Comparison of ENCODE assay signal across 32 cellular contexts in the genomic region with DNA sequence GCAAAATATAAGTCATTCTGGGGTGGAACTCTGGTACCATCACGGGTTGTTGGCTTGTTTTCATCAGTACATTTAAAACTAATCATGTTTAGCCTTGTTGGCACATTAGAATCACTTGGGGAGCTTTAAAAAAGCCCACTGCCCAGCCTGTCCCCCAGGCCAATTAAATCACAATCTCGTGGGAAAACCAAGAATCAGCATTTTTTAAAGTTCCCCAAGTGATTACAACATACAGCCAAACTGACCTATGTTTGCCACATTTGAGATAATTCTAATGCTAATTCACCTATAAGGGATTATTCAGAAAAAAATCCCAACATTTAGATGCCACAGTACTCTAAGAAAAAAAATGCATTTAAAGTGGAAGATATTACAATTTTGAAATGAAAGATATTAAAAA.
"Had no signal": no experiment of that assay in that cellular context is flagged by ENCODE, and none has a peak within 500 bp of the region (broad histone marks: within the 10 kb centered on the region; RNA-seq: fewer than 3 reads in every experiment).

No MANE protein-coding gene starts in this region.

- ATAC-seq: activated CD4-positive, CD25-positive, alpha-beta regulatory T cell treated with anti-CD3 and anti-CD28 coated beads, Interleukin-2, amount 50 U/mL, for 24 hours; activated CD8-positive, alpha-beta memory T cell treated with anti-CD3 and anti-CD28 coated beads, Interleukin-2, amount 10 ng/mL, durations not matched to agents 7 days and 5 days; activated CD8-positive, alpha-beta T cell treated with anti-CD3 and anti-CD28 coated beads, Interleukin-2, amount 10 ng/mL, durations not matched to agents 7 days and 5 days; activated naive CD8-positive, alpha-beta T cell treated with anti-CD3 and anti-CD28 coated beads, Interleukin-2, amount 50 U/mL, for 24 hours; WTC11 had no signal

- FAIRE-seq: bronchial epithelial cell, TTC549 had no signal

- H3K27me3 ChIP-seq: ascending aorta, cardiac muscle cell had no signal

- H3K27ac ChIP-seq: ascending aorta, cardiac muscle cell, VCaP had no signal

- H3K4me3 ChIP-seq: ascending aorta, cardiac muscle cell had no signal

- H3K36me3 ChIP-seq: ascending aorta, cardiac muscle cell had no signal

- DNase-seq: activated CD4-positive, alpha-beta memory T cell treated with anti-CD3 and anti-CD28 coated beads, Interleukin-2, amount 10 ng/mL, durations not matched to agents 7 days and 5 days; activated CD4-positive, alpha-beta T cell treated with anti-CD3 and anti-CD28 coated beads for 1 hour; activated CD4-positive, alpha-beta T cell treated with anti-CD3 and anti-CD28 coated beads for 4 hours; activated CD4-positive, alpha-beta T cell treated with anti-CD3 and anti-CD28 coated beads, Interleukin-2, amount 10 ng/mL, durations not matched to agents 7 days and 5 days; activated CD4-positive, alpha-beta T cell treated with anti-CD3 and anti-CD28 coated beads, Interleukin-2, amount 50 U/mL, for 48 hours; activated CD4-positive, CD25-positive, alpha-beta regulatory T cell; activated CD8-positive, alpha-beta memory T cell treated with anti-CD3 and anti-CD28 coated beads for 24 hours; activated CD8-positive, alpha-beta memory T cell treated with anti-CD3 and anti-CD28 coated beads, Interleukin-2, amount 10 ng/mL, durations not matched to agents 7 days and 5 days; activated CD8-positive, alpha-beta memory T cell treated with anti-CD3 and anti-CD28 coated beads, Interleukin-2, amount 50 U/mL, for 48 hours; activated CD8-positive, alpha-beta T cell treated with anti-CD3 and anti-CD28 coated beads, Interleukin-2, amount 10 ng/mL, durations not matched to agents 7 days and 5 days; activated effector memory CD4-positive, alpha-beta T cell treated with Interleukin-2 at 50 U/mL for 16 hours; activated gamma-delta T cell; activated naive CD4-positive, alpha-beta T cell treated with anti-CD3 and anti-CD28 coated beads, Interleukin-2, amount 10 ng/mL, durations not matched to agents 7 days and 5 days; activated naive CD4-positive, alpha-beta T cell treated with Interleukin-2 at 50 U/mL for 16 hours; activated naive CD8-positive, alpha-beta T cell treated with anti-CD3 and anti-CD28 coated beads, Interleukin-2, amount 10 ng/mL, durations not matched to agents 7 days and 5 days; activated naive CD8-positive, alpha-beta T cell treated with anti-CD3 and anti-CD28 coated beads, Interleukin-2, amount 50 U/mL, for 24 hours; activated T-cell treated with anti-CD3 and anti-CD28 coated beads, Interleukin-2, amount 50 U/mL, for 24 hours; activated T-cell treated with anti-CD3 and anti-CD28 coated beads, Interleukin-2, amount 50 U/mL, for 48 hours; amygdala; anterior cingulate cortex; caudate nucleus; cerebellar nuclear complex; T-helper 1 cell; T-helper 2 cell; T-helper 9 cell had no signal
